In the genomic region with DNA sequence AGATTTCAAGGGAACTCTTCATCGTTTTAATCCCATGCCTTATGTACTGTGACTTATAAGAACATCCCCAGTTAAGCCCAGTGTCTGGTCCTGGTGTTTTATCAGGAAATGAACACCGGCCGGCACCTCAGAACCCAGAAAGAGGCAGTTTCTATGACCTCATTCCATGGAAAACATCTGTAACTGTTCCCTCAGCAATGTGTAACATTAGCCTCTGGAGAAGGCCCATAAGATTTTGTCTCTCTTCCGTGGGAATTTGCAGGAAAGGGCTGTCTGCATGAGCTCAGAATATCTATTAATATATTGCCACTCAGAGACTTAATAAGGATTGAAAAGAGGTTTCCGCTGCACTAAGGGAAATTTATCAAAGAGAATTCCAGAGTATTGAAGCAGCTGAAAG, we compare ENCODE assay signal across 28 cellular contexts. TPM values are rescaled to one million over a fixed set of nuclear protein-coding genes. Genes with fewer than 3 reads are reported as not detected.
DNase-seq lines count a peak whose midpoint lies in the region; ATAC-seq and TF ChIP-seq lines count a peak whose summit lies in the region.
"Had no signal": no experiment of that assay in that cellular context is flagged by ENCODE, and none has a peak within 500 bp of the region (broad histone marks: within the 10 kb centered on the region; RNA-seq: fewer than 3 reads in every experiment).

No MANE protein-coding gene starts in this region.

- CTCF ChIA-PET in IMR-90 (lab: Yijun Ruan, JAX), result interaction anchor here (1.5 kb wide), 1 partner anchor 143 kb away, joined by 5 read pairs; no protein-coding TSS in a partner anchor

- H3K79me1 ChIP-seq in IMR-90 (ENCODE audit: low read depth in 1 of 2, low read length in 2 of 2), result no peaks in the 10 kb centered on the region; a peak in 1 of 4 replicates

- H3K4me3 ChIP-seq in IMR-90 (ENCODE audit: insufficient read depth, low read depth, low read length) (no peak overlapping the region), choroid plexus epithelial cell (ENCODE audit: low read depth, low read length) (no peak overlapping the region), H7 (ENCODE audit: insufficient read depth, low read depth, low read length) (no peak overlapping the region)
- H3K4me3 ChIP-seq: adrenal gland, heart left ventricle, lower lobe of right lung, sigmoid colon had no signal

- intact Hi-C loops in IMR-90 (cut with micrococcal nuclease) (loop anchor here (5.0 to 10.0 kb wide), 4 partner anchors 128 to 835 kb away; no protein-coding TSS in a partner anchor), CD14-positive monocyte (cut with micrococcal nuclease) (loop anchor here (5.0 to 10.0 kb wide), 2 partner anchors 42 to 85 kb away; a partner anchor contains a TSS)

- H3K4me1 ChIP-seq in IMR-90 (ENCODE audit: control insufficient read depth, insufficient read depth, low read length), result peaks cover 8% of the 10 kb centered on the region

- peaks cover 2% of the 10 kb centered on the region; the same call in 1 of the 2 replicates for H3K9me1 ChIP-seq in IMR-90 (ENCODE audit: insufficient read depth, low read length)

- in situ Hi-C loops in IMR-90 (cut with MboI; ENCODE audit: low sequenced_read_pairs), result loop anchor here (5.0 to 25.0 kb wide), 3 partner anchors 138 to 695 kb away; a partner anchor contains a TSS

- dilution Hi-C loops in IMR-90 (cut with HindIII; ENCODE audit: low sequenced_read_pairs, unreplicated experiment), result no loop called here

- H3K27me3 ChIP-seq in IMR-90 (ENCODE audit: control insufficient read depth, insufficient read depth, low read length), result no peaks in the 10 kb centered on the region
- no peaks in the 10 kb centered on the region for H3K27me3 ChIP-seq in H7 (ENCODE audit: control insufficient read depth, insufficient read depth, low read length)
- H3K27me3 ChIP-seq: adrenal gland, sigmoid colon had no signal

- no peak overlapping the region for H4K91ac ChIP-seq in IMR-90 (ENCODE audit: insufficient read depth, low read depth, low read length)

- peaks cover 0 to 26% (median 0%) of the 10 kb centered on the region in 3 donors for H3K27me3 Mint-ChIP-seq in CD14-positive monocyte (ENCODE audit: low read depth in 3 of 3)
- H3K27me3 Mint-ChIP-seq: activated CD4-positive, alpha-beta memory T cell treated with anti-CD3 and anti-CD28 coated beads for 36 hours had no signal

- no peak overlapping the region for H3K4me3 Mint-ChIP-seq in CD14-positive monocyte
- H3K4me3 Mint-ChIP-seq: activated CD4-positive, alpha-beta memory T cell treated with anti-CD3 and anti-CD28 coated beads for 36 hours; activated T-helper 1 cell treated with anti-CD3 and anti-CD28 coated beads, Interleukin-12 subunit alpha, Interleukin-12 subunit beta, Interleukin-2, Interleukin-4 antibody, amounts not matched to agents 30 ng/mL and 10 ng/mL and 1 ng/mL, durations not matched to agents 14 hours and 24 hours and 36 hours; natural killer cell treated with Interleukin-12 subunit alpha and Interleukin-12 subunit beta and Interleukin-15 and Interleukin-18, amount 100 ng/mL, for 72 hours; stimulated activated effector memory CD8-positive, alpha-beta T cell treated with anti-CD3 and anti-CD28 coated beads, Interleukin-12 subunit alpha, Interleukin-12 subunit beta, amount 100 ng/mL, for 72 hours had no signal

- no peak overlapping the region for H2BK5ac ChIP-seq in IMR-90 (ENCODE audit: low read depth, low read length, poor library complexity, severe bottlenecking)

- no CpG with 5 or more reads among the region's 5 CpGs for WGBS in IMR-90 (ENCODE audit: extremely low coverage in 2 of 2, insufficient read length in 1 of 2), 2 experiments

- no peak overlapping the region for H2BK15ac ChIP-seq in IMR-90 (ENCODE audit: low read depth, low read length)

- H2AK9ac ChIP-seq in IMR-90 (replicated peaks; ENCODE audit: low read depth, low read length, poor library complexity), result no peak overlapping the region

- H3K27ac ChIP-seq in IMR-90 (ENCODE audit: insufficient read depth, low read length), result no peak overlapping the region
- H3K27ac ChIP-seq: adrenal gland, C4-2B, lower lobe of right lung had no signal

- no peak overlapping the region for H2BK120ac ChIP-seq in IMR-90 (ENCODE audit: low read depth, low read length)

- H3K9ac ChIP-seq in IMR-90 (ENCODE audit: low read depth, low read length), result no peak overlapping the region

- H3K4me2 ChIP-seq in IMR-90 (ENCODE audit: low read depth, low read length), result no peak overlapping the region

- no peak overlapping the region for H3K4ac ChIP-seq in IMR-90 (ENCODE audit: low read depth, low read length)

- H3K23ac ChIP-seq in IMR-90 (ENCODE audit: low read depth, low read length), result no peak overlapping the region

- no peak for TF ChIP-seq RAD21 in IMR-90 (IDR thresholded peaks at IDR 0.05; ENCODE audit: low read length)

- no peak overlapping the region for H3K18ac ChIP-seq in IMR-90 (ENCODE audit: low read depth, low read length)

- no peaks in the 10 kb centered on the region for H3K36me3 ChIP-seq in IMR-90 (ENCODE audit: control insufficient read depth, insufficient read depth, low read length)
- H3K36me3 ChIP-seq in H7 (replicated peaks; ENCODE audit: control insufficient read depth, insufficient read depth, low read length), result no peaks in the 10 kb centered on the region
- H3K36me3 ChIP-seq: adrenal gland, heart left ventricle, lower lobe of right lung, sigmoid colon had no signal

- no peaks in the 10 kb centered on the region for H3K36me3 Mint-ChIP-seq in CD14-positive monocyte
- H3K36me3 Mint-ChIP-seq: activated CD4-positive, alpha-beta memory T cell treated with anti-CD3 and anti-CD28 coated beads for 36 hours; natural killer cell treated with Interleukin-12 subunit alpha and Interleukin-12 subunit beta and Interleukin-15 and Interleukin-18, amount 100 ng/mL, for 72 hours had no signal

- peaks cover 2 to 25% (median 15%) of the 10 kb centered on the region in 7 donors for H3K9me3 Mint-ChIP-seq in CD14-positive monocyte
- H3K9me3 Mint-ChIP-seq: activated CD4-positive, alpha-beta memory T cell treated with anti-CD3 and anti-CD28 coated beads for 36 hours; activated T-helper 1 cell treated with anti-CD3 and anti-CD28 coated beads, Interleukin-12 subunit alpha, Interleukin-12 subunit beta, Interleukin-2, Interleukin-4 antibody, amounts not matched to agents 30 ng/mL and 10 ng/mL and 1 ng/mL, durations not matched to agents 14 hours and 24 hours and 36 hours; natural killer cell treated with Interleukin-12 subunit alpha and Interleukin-12 subunit beta and Interleukin-15 and Interleukin-18, amount 100 ng/mL, for 72 hours; stimulated activated effector memory CD8-positive, alpha-beta T cell treated with anti-CD3 and anti-CD28 coated beads, Interleukin-12 subunit alpha, Interleukin-12 subunit beta, amount 100 ng/mL, for 72 hours had no signal

- peaks cover 13% of the 10 kb centered on the region for H3K4me1 Mint-ChIP-seq in CD14-positive monocyte

- ATAC-seq in IMR-90 (ENCODE audit: low read depth) (no peak), HG03439 (IDR thresholded peaks at IDR 0.05; ENCODE audit: unreplicated experiment) (no peak)
- ATAC-seq: heart left ventricle; lower lobe of right lung; natural killer cell treated with Interleukin-12 subunit alpha and Interleukin-12 subunit beta and Interleukin-15 and Interleukin-18, amount 100 ng/mL, for 72 hours; Right ventricle myocardium inferior; SK-N-SH treated with all-trans-retinoic acid at 6 μM for 48 hours; stimulated activated effector memory CD8-positive, alpha-beta T cell treated with anti-CD3 and anti-CD28 coated beads, Interleukin-12 subunit alpha, Interleukin-12 subunit beta, amount 100 ng/mL, for 72 hours had no signal

- no peak overlapping the region for H2AK5ac ChIP-seq in IMR-90 (ENCODE audit: low read depth, low read length)

- POLR2A ChIA-PET in IMR-90 (lab: Charles Lee; ENCODE audit: unreplicated experiment), result no interaction called here

- no peak overlapping the region for H2BK20ac ChIP-seq in IMR-90 (ENCODE audit: low read depth, low read length)

- no peak overlapping the region for H3K56ac ChIP-seq in IMR-90 (ENCODE audit: extremely low read depth, insufficient read depth, low read length)

- DNase-seq in IMR-90 (peak; percentile 73), choroid plexus epithelial cell (ENCODE audit: low read depth) (peak; percentile 54), iris pigment epithelial cell (ENCODE audit: low read depth) (peak; percentile 46), H7 (no peak), CD14-positive monocyte (ENCODE audit: low spot score) (no peak), SW480 (ENCODE audit: low spot score) (no peak)
- DNase-seq: activated CD4-positive, alpha-beta memory T cell treated with anti-CD3 and anti-CD28 coated beads for 36 hours; activated CD4-positive, CD25-positive, alpha-beta regulatory T cell treated with anti-CD3 and anti-CD28 coated beads, Interleukin-2, amount 50 U/mL, for 72 hours; activated naive CD4-positive, alpha-beta T cell treated with Interleukin-2 at 50 U/mL for 16 hours; adrenal gland; DND-41; effector CD4-positive, alpha-beta T cell; foreskin melanocyte; heart left ventricle; lower lobe of right lung; NCI-H1436 treated with DMSO at 0.1 percent for 48 hours; NCI-H226; NCI-H69; sigmoid colon; stimulated activated CD4-positive, alpha-beta T cell treated with anti-CD3 and anti-CD28 coated beads, Interleukin-15, amount 100 ng/mL, for 24 hours; T-helper 2 cell had no signal

- BruUV-seq in IMR-90 (replicated peaks; lab: Mats Ljungman, UMichigan), result no TSS peak

- H4K5ac ChIP-seq in IMR-90 (ENCODE audit: low read depth, low read length), result no peak overlapping the region

- H3K14ac ChIP-seq in IMR-90 (replicated peaks; ENCODE audit: low read depth, low read length), result no peak overlapping the region

- no peaks in the 10 kb centered on the region for H3K9me3 ChIP-seq in IMR-90 (ENCODE audit: control insufficient read depth, insufficient read depth, low read length)
- H3K9me3 ChIP-seq: adrenal gland, lower lobe of right lung, sigmoid colon had no signal

- H4K8ac ChIP-seq in IMR-90 (ENCODE audit: low read depth in 2 of 2, low read length in 2 of 2), result no peak overlapping the region

- TF ChIP-seq POLR2A in IMR-90 (IDR thresholded peaks at IDR 0.05; ENCODE audit: low read depth, low read length), result no peak

- H4K20me1 ChIP-seq in IMR-90 (ENCODE audit: insufficient read depth, low read length), result peaks cover 4% of the 10 kb centered on the region; the same call in 1 of the 2 replicates

- TF ChIP-seq CTCF in IMR-90 (conservative IDR thresholded peaks at IDR 0.05; ENCODE audit: low read depth, low read length) (no peak), choroid plexus epithelial cell (conservative IDR thresholded peaks at IDR 0.05; ENCODE audit: low read depth, low read length) (no peak), CD14-positive monocyte (IDR thresholded peaks at IDR 0.05) (no peak)

- H3K27ac Mint-ChIP-seq in CD14-positive monocyte, result no peak overlapping the region
- H3K27ac Mint-ChIP-seq: activated CD4-positive, alpha-beta memory T cell treated with anti-CD3 and anti-CD28 coated beads for 36 hours; activated T-helper 1 cell treated with anti-CD3 and anti-CD28 coated beads, Interleukin-12 subunit alpha, Interleukin-12 subunit beta, Interleukin-2, Interleukin-4 antibody, amounts not matched to agents 30 ng/mL and 10 ng/mL and 1 ng/mL, durations not matched to agents 14 hours and 24 hours and 36 hours; natural killer cell treated with Interleukin-12 subunit alpha and Interleukin-12 subunit beta and Interleukin-15 and Interleukin-18, amount 100 ng/mL, for 72 hours; stimulated activated effector memory CD8-positive, alpha-beta T cell treated with anti-CD3 and anti-CD28 coated beads, Interleukin-12 subunit alpha, Interleukin-12 subunit beta, amount 100 ng/mL, for 72 hours had no signal

- no peak overlapping the region for H2AFZ ChIP-seq in IMR-90 (replicated peaks; ENCODE audit: low read length, poor library complexity)

RNA-seq across cellular contexts. Expression of a gene that starts 3.1 kb away (rescaled TPM):
- total RNA-seq in IMR-90 (2012; rRNA removed), result 1.4 and 2.5 TPM in 2 replicates
- polyA plus RNA-seq in IMR-90 (2012; rRNA removed) (0.53 and 0.99 TPM in 2 replicates), CD14-positive monocyte (1 to 10 TPM; 1.6 to 1.9 TPM)
- 0.09 and 0.13 TPM in 2 replicates for polyA plus RNA-seq in IMR-90 (2012; cell fraction: cytosol; rRNA removed)
- 0.16 and 2.1 TPM in 2 replicates for polyA plus RNA-seq in IMR-90 (2012; cell fraction: nucleus; rRNA removed; ENCODE audit: low replicate concordance)
- total RNA-seq in H7 (2014; rRNA removed; shearing (Covaris generic)), result 5.0 and 6.7 TPM in 2 replicates

RNA-seq across cellular contexts. Expression of a gene that starts 39.1 kb away (rescaled TPM):
- total RNA-seq in IMR-90 (2012; rRNA removed), result 15.8 and 26.7 TPM in 2 replicates
- 15.6 and 22.3 TPM in 2 replicates for polyA plus RNA-seq in IMR-90 (2012; rRNA removed)
- polyA plus RNA-seq in IMR-90 (2012; cell fraction: cytosol; rRNA removed), result 5.8 and 7.9 TPM in 2 replicates
- polyA plus RNA-seq in IMR-90 (2012; cell fraction: nucleus; rRNA removed; ENCODE audit: low replicate concordance), result 2.2 and 12.0 TPM in 2 replicates
- 74.6 and 82.6 TPM in 2 replicates for total RNA-seq in H7 (2014; rRNA removed; shearing (Covaris generic))
- polyA plus RNA-seq in CD14-positive monocyte, result 10 to 100 TPM; 30.8 to 38.1 TPM

Comparison
In these comparisons a context has a peak if more than half of its experiments do, and no peak if none do; other contexts are left out.
1. DNase-seq: peak in IMR-90 (single experiment), choroid plexus epithelial cell (single experiment) and iris pigment epithelial cell (single experiment); none in H7 (single experiment), CD14-positive monocyte (single experiment) and SW480 (single experiment).